ENCODE assay signal across 1 cellular context in the genomic region with DNA sequence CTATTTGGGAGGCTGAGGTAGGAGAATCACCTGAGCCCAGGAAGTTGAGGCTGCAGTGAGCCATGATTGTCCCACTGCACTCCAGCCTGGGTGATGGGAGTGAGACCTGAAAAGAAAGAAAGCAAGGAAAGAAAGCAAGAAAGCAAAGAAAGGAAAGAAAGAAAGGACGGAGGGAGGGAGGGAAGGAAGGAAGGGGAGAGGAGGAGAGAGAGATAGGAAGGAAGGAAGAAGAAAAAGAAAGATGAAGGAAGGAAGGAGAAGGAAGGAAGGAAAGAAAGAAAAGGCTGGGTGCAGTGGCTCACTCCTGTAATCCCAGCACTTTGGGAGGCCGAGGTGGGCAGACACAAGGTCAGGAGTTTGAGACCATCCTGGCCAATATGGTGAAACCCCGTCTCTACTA.
TF ChIP-seq lines count a peak whose summit lies in the region.

No MANE protein-coding gene starts in this region.

TF ChIP-seq in K562, 482 proteins besides CTCF, POLR2A, EP300 and RAD21:
- TF ChIP-seq, protein P1, sequence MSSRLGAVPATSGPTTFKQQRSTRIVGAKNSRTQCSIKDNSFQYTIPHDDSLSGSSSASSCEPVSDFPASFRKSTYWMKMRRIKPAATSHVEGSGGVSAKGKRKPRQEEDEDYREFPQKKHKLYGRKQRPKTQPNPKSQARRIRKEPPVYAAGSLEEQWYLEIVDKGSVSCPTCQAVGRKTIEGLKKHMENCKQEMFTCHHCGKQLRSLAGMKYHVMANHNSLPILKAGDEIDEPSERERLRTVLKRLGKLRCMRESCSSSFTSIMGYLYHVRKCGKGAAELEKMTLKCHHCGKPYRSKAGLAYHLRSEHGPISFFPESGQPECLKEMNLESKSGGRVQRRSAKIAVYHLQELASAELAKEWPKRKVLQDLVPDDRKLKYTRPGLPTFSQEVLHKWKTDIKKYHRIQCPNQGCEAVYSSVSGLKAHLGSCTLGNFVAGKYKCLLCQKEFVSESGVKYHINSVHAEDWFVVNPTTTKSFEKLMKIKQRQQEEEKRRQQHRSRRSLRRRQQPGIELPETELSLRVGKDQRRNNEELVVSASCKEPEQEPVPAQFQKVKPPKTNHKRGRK (tag; IDR thresholded peaks at IDR 0.05), result peak; percentile 54; the same call in 1 of the 2 replicates
